1 cellular context compared by ENCODE assay signal in genomic region chr10:49433069-49433468, GRCh38.
TF ChIP-seq lines count a peak whose summit lies in the region.

No MANE protein-coding gene starts in this region.

TF ChIP-seq in SK-N-SH treated with all-trans-retinoic acid at 6 μM for 48 hours, 23 proteins besides CTCF, POLR2A, EP300 and RAD21:
- TF ChIP-seq CREB5 (CRISPR knock-in tag; IDR thresholded peaks at IDR 0.05; ENCODE audit: low read depth), result no peak
- TF ChIP-seq ZFP30 (CRISPR knock-in tag; IDR thresholded peaks at IDR 0.05), result peak; percentile 95
